Comparison of ENCODE assay signal across 25 cellular contexts in genomic region chr12:104944252-104944651, GRCh38. TPM values are rescaled to one million over a fixed set of nuclear protein-coding genes. Genes with fewer than 3 reads are reported as not detected.
A peak's percentile ranks its signal among the peaks of the same experiment; 100 is the strongest.
DNase-seq lines count a peak whose midpoint lies in the region; ATAC-seq, FAIRE-seq and TF ChIP-seq lines count a peak whose summit lies in the region.
"Had no signal": no experiment of that assay in that cellular context is flagged by ENCODE, and none has a peak within 500 bp of the region (broad histone marks: within the 10 kb centered on the region; RNA-seq: fewer than 3 reads in every experiment).

No MANE protein-coding gene starts in this region.

- no peak for FAIRE-seq in small intestine (lab: Jason Lieb, UNC)
- FAIRE-seq: A549, GM18507, H54 had no signal

- TF ChIP-seq CTCF in HEK293 (tag by site-specific recombination; IDR thresholded peaks at IDR 0.05) (no peak), body of pancreas (IDR thresholded peaks at IDR 0.05) (no peak)

- H3K4me3 ChIP-seq in HEK293 (ENCODE audit: low read depth, low read length) (no peak overlapping the region), body of pancreas (no peak overlapping the region), small intestine (ENCODE audit: low read depth in 1 of 2, low read length in 2 of 2) (no peak overlapping the region)
- H3K4me3 ChIP-seq: A549, SJSA1 had no signal

- H3K4me1 ChIP-seq in HEK293 (ENCODE audit: control insufficient read depth, insufficient read depth, low read length) (peaks cover 19% of the 10 kb centered on the region), body of pancreas (peaks cover 24% of the 10 kb centered on the region), small intestine (ENCODE audit: control insufficient read depth in 2 of 2, insufficient read depth in 1 of 2, low read depth in 1 of 2, low read length in 1 of 2) (no peaks in the 10 kb centered on the region)
- H3K4me1 ChIP-seq: A549, SJSA1 had no signal

- ATAC-seq in body of pancreas: peak; percentile 94
- peak; percentile 86 for ATAC-seq in left lobe of liver
- ATAC-seq: A549 had no signal

- H3K27me3 ChIP-seq in body of pancreas: no peaks in the 10 kb centered on the region
- H3K27me3 ChIP-seq in small intestine (ENCODE audit: control insufficient read depth in 2 of 2, insufficient read depth in 2 of 2, low read length in 2 of 2): no peaks in the 10 kb centered on the region

- CTCF ChIA-PET in HEK293 (lab: Yijun Ruan, JAX): interaction anchor here (0.6 kb wide), 1 partner anchor 654 kb away, joined by 7 read pairs; no protein-coding TSS in a partner anchor

- WGBS in body of pancreas, 2 donors: 61 to 77% methylated on average over 3 of the region's 3 CpGs
- 27 to 72% (median 33%) methylated on average over 3 of the region's 3 CpGs for WGBS in small intestine, 3 donors

- intact Hi-C loops in body of pancreas (cut with DNase I): no loop called here

- H3K9me3 ChIP-seq in HEK293 (ENCODE audit: control insufficient read depth, insufficient read depth, low read depth, low read length) (no peaks in the 10 kb centered on the region), body of pancreas (no peaks in the 10 kb centered on the region), small intestine (ENCODE audit: control insufficient read depth, low read depth) (no peaks in the 10 kb centered on the region)
- H3K9me3 ChIP-seq: A549 had no signal

- H3K36me3 ChIP-seq in HEK293 (ENCODE audit: control insufficient read depth in 2 of 2, insufficient read depth in 1 of 2, low read length in 2 of 2) (no peaks in the 10 kb centered on the region), body of pancreas (replicated peaks in 1 of 2; ENCODE audit: insufficient read depth in 1 of 2, low read depth in 2 of 2) (no peaks in the 10 kb centered on the region), small intestine (ENCODE audit: control insufficient read depth in 2 of 2, insufficient read depth in 2 of 2, low read length in 2 of 2) (no peaks in the 10 kb centered on the region)
- H3K36me3 ChIP-seq: SJSA1 had no signal

- H3K27ac ChIP-seq in HEK293 (ENCODE audit: extremely low read depth, low read depth, low read length) (no peak overlapping the region), body of pancreas (peak overlapping the region in 2 of 4 donors; percentile 55 to 72), small intestine (ENCODE audit: low read depth in 1 of 2, low read length in 1 of 2) (peak overlapping the region; percentile 13 to 48)
- H3K27ac ChIP-seq: A549, SJSA1 had no signal

- DNase-seq in body of pancreas: no peak
- DNase-seq in left lobe of liver (ENCODE audit: low spot score): peak; percentile 83
- peak; percentile 88 for DNase-seq in small intestine
- no peak for DNase-seq in AG08396 (ENCODE audit: low spot score)
- no peak for DNase-seq in NCI-H1048 (lab: John Stamatoyannopoulos, UW)
- no peak for DNase-seq in kidney glomerular epithelial cell (lab: John Stamatoyannopoulos, UW)
- DNase-seq: C1 segment of cervical spinal cord; CD4-positive, alpha-beta memory T cell; COR-L47; DMS53; Karpas-422; NCI-H1105; NCI-H1436 treated with DMSO at 0.1 percent for 48 hours; NCI-H1930; NCI-H446; NCI-H524 treated with DMSO at 0.1 percent for 48 hours; NCI-H774; NK-92 treated with Interleukin-12 subunit alpha and Interleukin-12 subunit beta, amount 100 ng/mL, for 24 hours; Right ventricle myocardium superior; RPMI8226 had no signal

- TF ChIP-seq POLR2A in body of pancreas (IDR thresholded peaks at IDR 0.05): no peak

- POLR2A ChIA-PET in HEK293 (lab: Yijun Ruan, JAX): no interaction called here

TF ChIP-seq in HEK293, 187 proteins besides CTCF, POLR2A, EP300 and RAD21 (continues in another document):
- TF ChIP-seq ZNF707 (tag by site-specific recombination; IDR thresholded peaks at IDR 0.05): no peak
- TF ChIP-seq ZNF513 (tag by site-specific recombination; IDR thresholded peaks at IDR 0.05): peak; percentile 53; the same call in 1 of the 2 replicates
- TF ChIP-seq SCRT2 (tag by site-specific recombination; IDR thresholded peaks at IDR 0.05): no peak
- no peak for TF ChIP-seq ZNF350 (tag by site-specific recombination; IDR thresholded peaks at IDR 0.05)
- 0 out of 2 replicates have a peak, but pooled peaks have one; percentile 16 for TF ChIP-seq ZNF639 (tag by site-specific recombination; IDR thresholded peaks at IDR 0.05)
- no peak for TF ChIP-seq ZNF555 (tag by site-specific recombination; conservative IDR thresholded peaks at IDR 0.05)
- TF ChIP-seq ZNF660 (tag by site-specific recombination; IDR thresholded peaks at IDR 0.05): no peak
- no peak for TF ChIP-seq ZNF19 (tag by site-specific recombination; IDR thresholded peaks at IDR 0.05; ENCODE audit: low read depth)
- peak; percentile 56; the same call in 1 of the 2 replicates for TF ChIP-seq ZNF366 (tag by site-specific recombination; conservative IDR thresholded peaks at IDR 0.05)
- TF ChIP-seq REPIN1 (tag by site-specific recombination; IDR thresholded peaks at IDR 0.05; ENCODE audit: low read depth): no peak
- TF ChIP-seq KLF8 (tag by site-specific recombination; IDR thresholded peaks at IDR 0.05): peak; percentile 54
- TF ChIP-seq ZNF10 (tag by site-specific recombination; IDR thresholded peaks at IDR 0.05): no peak
- TF ChIP-seq ZNF560 (tag by site-specific recombination; IDR thresholded peaks at IDR 0.05; ENCODE audit: borderline replicate concordance): no peak
- peak; percentile 78; the same call in 1 of the 2 replicates for TF ChIP-seq GFI1B (tag by site-specific recombination; IDR thresholded peaks at IDR 0.05)
- no peak for TF ChIP-seq ZNF837 (tag by site-specific recombination; IDR thresholded peaks at IDR 0.05)
- TF ChIP-seq ZNF473 (tag by site-specific recombination; IDR thresholded peaks at IDR 0.05): no peak
- 0 out of 2 replicates have a peak, but pooled peaks have one; percentile 11 for TF ChIP-seq ATF2 (tag by site-specific recombination; IDR thresholded peaks at IDR 0.05; ENCODE audit: low read depth)
- no peak for TF ChIP-seq ZNF169 (tag by site-specific recombination; IDR thresholded peaks at IDR 0.05)
- 0 out of 2 replicates have a peak, but pooled peaks have one; percentile 36 for TF ChIP-seq ZNF600 (tag by site-specific recombination; IDR thresholded peaks at IDR 0.05)
- TF ChIP-seq ZNF623 (tag by site-specific recombination; IDR thresholded peaks at IDR 0.05): no peak
- TF ChIP-seq ZBTB17 (tag by site-specific recombination; IDR thresholded peaks at IDR 0.05): 0 out of 2 replicates have a peak, but pooled peaks have one; percentile 39
- TF ChIP-seq ZNF155 (tag by site-specific recombination; IDR thresholded peaks at IDR 0.05): no peak
- TF ChIP-seq FEZF1 (tag by site-specific recombination; IDR thresholded peaks at IDR 0.05): no peak
- TF ChIP-seq RBAK (tag by site-specific recombination; IDR thresholded peaks at IDR 0.05): no peak
- TF ChIP-seq KLF16 (tag by site-specific recombination; IDR thresholded peaks at IDR 0.05): no peak

RNA-seq across cellular contexts. Expression of gene SLC41A2, which starts 13.8 kb away (rescaled TPM):
- 10 to 100 TPM; 29.0 to 58.6 TPM for total RNA-seq in body of pancreas
- total RNA-seq in left lobe of liver: 93.1 TPM
- polyA plus RNA-seq in small intestine: 10 to 100 TPM; 14.3 to 27.5 (median 17.7) TPM

RNA-seq across cellular contexts. Expression of gene NOPCHAP1, which starts 41.9 kb away (rescaled TPM):
- 1 to 10 TPM; 5.9 to 6.5 TPM for total RNA-seq in body of pancreas
- total RNA-seq in left lobe of liver: 5.9 TPM
- polyA plus RNA-seq in small intestine: 10 to 100 TPM in 1 of 3 donors, 1 to 10 TPM in 2; 5.4 to 10.7 (median 8.4) TPM

Comparison
In these comparisons a context has a peak if more than half of its experiments do, and no peak if none do; other contexts are left out.
1. DNase-seq: peak in left lobe of liver (single experiment) and small intestine (single experiment); none in body of pancreas (0 of 4), AG08396 (single experiment), NCI-H1048 (single experiment) and kidney glomerular epithelial cell (single experiment).